Comparison of ENCODE assay signal across 18 cellular contexts in genomic region chr9:76114144-76114543, GRCh38.
DNase-seq lines count a peak whose midpoint lies in the region; ATAC-seq and TF ChIP-seq lines count a peak whose summit lies in the region.
"Had no signal": no experiment of that assay in that cellular context is flagged by ENCODE, and none has a peak within 500 bp of the region (broad histone marks: within the 10 kb centered on the region; RNA-seq: fewer than 3 reads in every experiment).

No MANE protein-coding gene starts in this region.

- CTCF ChIA-PET in AG04450 (lab: Charles Lee): interaction anchor here (1.0 to 1.2 kb wide), 2 partner anchors 13 to 23 kb away, joined by 3 to 4 read pairs; no protein-coding TSS in a partner anchor

- no peak overlapping the region for H3K27ac ChIP-seq in AG04450 (ENCODE audit: low read depth, low read length)
- H3K27ac ChIP-seq in left lung: no peak overlapping the region
- H3K27ac ChIP-seq: Peyer's patch had no signal

- H3K9me3 ChIP-seq in AG04450 (ENCODE audit: control insufficient read depth, insufficient read depth, low read length) (no peaks in the 10 kb centered on the region), adipocyte (ENCODE audit: control insufficient read depth, low read length) (no peaks in the 10 kb centered on the region), left lung (no peaks in the 10 kb centered on the region)
- H3K9me3 ChIP-seq: MG63, Peyer's patch had no signal

- H3K4me3 ChIP-seq in AG04450 (ENCODE audit: low read depth, low read length) (no peak overlapping the region), adipocyte (ENCODE audit: low read length) (no peak overlapping the region), left lung (no peak overlapping the region)
- H3K4me3 ChIP-seq: MG63, Peyer's patch had no signal

- 0 out of 2 replicates have a peak, but pooled peaks have one; percentile 7 for TF ChIP-seq CTCF in AG04450 (IDR thresholded peaks at IDR 0.05; ENCODE audit: low read depth, low read length)
- TF ChIP-seq CTCF in left lung (IDR thresholded peaks at IDR 0.05): no peak

- H3K36me3 ChIP-seq in adipocyte (ENCODE audit: control insufficient read depth, insufficient read depth, low read length, severe bottlenecking) (peaks cover 7% of the 10 kb centered on the region), left lung (no peaks in the 10 kb centered on the region)
- H3K36me3 ChIP-seq: MG63 had no signal

- intact Hi-C loops in left lung (cut with DNase I): no loop called here

- peak; percentile 3 for DNase-seq in AG04450 (ENCODE audit: low read depth, low spot score)
- peak; percentile 65 for DNase-seq in adipocyte (ENCODE audit: low read depth)
- peak; percentile 60 for DNase-seq in fibroblast of gingiva (ENCODE audit: low read depth)
- DNase-seq in iris pigment epithelial cell (ENCODE audit: low read depth): peak; percentile 71
- DNase-seq in NCI-H2081 (lab: John Stamatoyannopoulos, UW): no peak
- DNase-seq in left lung: no peak
- no peak for DNase-seq in HCEC 1CT
- DNase-seq: AML-193, DND-41, GDM1, KBM-7, MG63, NCI-H1105, NCI-H187, NCI-H446, Peyer's patch, Right ventricle myocardium superior had no signal

- H3K27me3 ChIP-seq in AG04450 (ENCODE audit: control insufficient read depth, insufficient read depth, low read length): no peaks in the 10 kb centered on the region
- no peaks in the 10 kb centered on the region for H3K27me3 ChIP-seq in adipocyte (replicated peaks; ENCODE audit: control insufficient read depth, insufficient read depth, low read length)
- H3K27me3 ChIP-seq in left lung: no peaks in the 10 kb centered on the region
- H3K27me3 ChIP-seq: MG63, Peyer's patch had no signal

- no peak overlapping the region for H3K9ac ChIP-seq in adipocyte (ENCODE audit: low read length)

- peaks cover 34% of the 10 kb centered on the region for H3K4me1 ChIP-seq in adipocyte (ENCODE audit: control insufficient read depth, insufficient read depth, low read length)
- peaks cover 0 to 10% of the 10 kb centered on the region in 2 donors for H3K4me1 ChIP-seq in left lung
- H3K4me1 ChIP-seq: Peyer's patch had no signal

- ATAC-seq in GM21423 (IDR thresholded peaks at IDR 0.05; ENCODE audit: unreplicated experiment) (no peak), left lung (no peak)

- POLR2A ChIA-PET in AG04450 (lab: Yijun Ruan, JAX): no interaction called here

Comparison
In these comparisons a context has a peak if more than half of its experiments do, and no peak if none do; other contexts are left out.
1. DNase-seq: peak in AG04450 (single experiment), adipocyte (single experiment), fibroblast of gingiva (single experiment) and iris pigment epithelial cell (single experiment); none in NCI-H2081 (0 of 2), left lung (0 of 2) and HCEC 1CT (single experiment).